29 cellular contexts compared by ENCODE assay signal in genomic region chr20:33990075-33990474, GRCh38.
"Had no signal": no experiment of that assay in that cellular context is flagged by ENCODE, and none has a peak within 500 bp of the region (broad histone marks: within the 10 kb centered on the region; RNA-seq: fewer than 3 reads in every experiment).

No MANE protein-coding gene starts in this region.

- H3K27me3 ChIP-seq: SJCRH30 had no signal

- DNase-seq: activated B cell treated with CpG ODN at 0.5 μM for 24 hours; activated CD4-positive, alpha-beta memory T cell treated with anti-CD3 and anti-CD28 coated beads for 36 hours; activated CD4-positive, alpha-beta T cell treated with anti-CD3 and anti-CD28 coated beads for 1 hour; activated CD4-positive, alpha-beta T cell treated with anti-CD3 and anti-CD28 coated beads, Interleukin-2, amount 10 ng/mL, durations not matched to agents 24 days and 14 days; activated effector memory CD4-positive, alpha-beta T cell treated with Interleukin-2 at 50 U/mL for 16 hours; activated naive CD4-positive, alpha-beta T cell treated with Interleukin-2 at 50 U/mL for 16 hours; activated T-cell treated with anti-CD3 and anti-CD28 coated beads for 4 hours; activated T-cell treated with anti-CD3 and anti-CD28 coated beads, Interleukin-2, amount 50 U/mL, for 72 hours; cerebellar nuclear complex; NCI-H1092; NCI-H1417; NCI-H2029; NCI-H2107; NCI-H2171 treated with DMSO at 0.1 percent for 48 hours; NCI-H226; NCI-H526; NCI-H774; OCI-M1; Right ventricle myocardium superior; SJCRH30; SW 1271; T-helper 2 cell; T1000 had no signal

- H3K27me3 Mint-ChIP-seq: activated B cell treated with CpG ODN at 0.5 μM for 24 hours; activated CD4-positive, alpha-beta memory T cell treated with anti-CD3 and anti-CD28 coated beads for 36 hours; activated CD4-positive, alpha-beta T cell treated with anti-CD3 and anti-CD28 coated beads, Interleukin-2, amount 10 ng/mL, durations not matched to agents 24 days and 14 days; IgD-negative memory B cell had no signal

- H3K27ac Mint-ChIP-seq: activated B cell treated with CpG ODN at 0.5 μM for 24 hours; activated CD4-positive, alpha-beta memory T cell treated with anti-CD3 and anti-CD28 coated beads for 36 hours; activated CD4-positive, alpha-beta T cell treated with anti-CD3 and anti-CD28 coated beads, Interleukin-2, amount 10 ng/mL, durations not matched to agents 24 days and 14 days; activated T-cell treated with anti-CD3 and anti-CD28 coated beads, Interleukin-2, amount 50 U/mL, for 72 hours had no signal

- H3K4me3 Mint-ChIP-seq: activated B cell treated with CpG ODN at 0.5 μM for 24 hours; activated CD4-positive, alpha-beta memory T cell treated with anti-CD3 and anti-CD28 coated beads for 36 hours; activated CD4-positive, alpha-beta T cell treated with anti-CD3 and anti-CD28 coated beads, Interleukin-2, amount 10 ng/mL, durations not matched to agents 24 days and 14 days had no signal

- H3K4me3 ChIP-seq: SJCRH30 had no signal

- H3K27ac ChIP-seq: KMS-11, RWPE1, SJCRH30 had no signal

- H3K36me3 ChIP-seq: SJCRH30 had no signal

- H3K9me3 ChIP-seq: SJCRH30 had no signal

- ATAC-seq: activated naive CD4-positive, alpha-beta T cell treated with anti-CD3 and anti-CD28 coated beads, Interleukin-2, amount 50 U/mL, for 72 hours; activated T-cell treated with anti-CD3 and anti-CD28 coated beads, Interleukin-2, amount 50 U/mL, for 72 hours; Panc1; SK-N-SH treated with all-trans-retinoic acid at 6 μM for 48 hours had no signal

- H3K4me1 ChIP-seq: SJCRH30 had no signal

- H3K9me3 Mint-ChIP-seq: activated B cell treated with CpG ODN at 0.5 μM for 24 hours; activated CD4-positive, alpha-beta memory T cell treated with anti-CD3 and anti-CD28 coated beads for 36 hours; activated CD4-positive, alpha-beta T cell treated with anti-CD3 and anti-CD28 coated beads, Interleukin-2, amount 10 ng/mL, durations not matched to agents 24 days and 14 days; activated naive CD4-positive, alpha-beta T cell treated with anti-CD3 and anti-CD28 coated beads, Interleukin-2, amount 50 U/mL, for 72 hours; activated T-cell treated with anti-CD3 and anti-CD28 coated beads, Interleukin-2, amount 50 U/mL, for 72 hours had no signal
